14 cellular contexts compared by ENCODE assay signal in the genomic region with DNA sequence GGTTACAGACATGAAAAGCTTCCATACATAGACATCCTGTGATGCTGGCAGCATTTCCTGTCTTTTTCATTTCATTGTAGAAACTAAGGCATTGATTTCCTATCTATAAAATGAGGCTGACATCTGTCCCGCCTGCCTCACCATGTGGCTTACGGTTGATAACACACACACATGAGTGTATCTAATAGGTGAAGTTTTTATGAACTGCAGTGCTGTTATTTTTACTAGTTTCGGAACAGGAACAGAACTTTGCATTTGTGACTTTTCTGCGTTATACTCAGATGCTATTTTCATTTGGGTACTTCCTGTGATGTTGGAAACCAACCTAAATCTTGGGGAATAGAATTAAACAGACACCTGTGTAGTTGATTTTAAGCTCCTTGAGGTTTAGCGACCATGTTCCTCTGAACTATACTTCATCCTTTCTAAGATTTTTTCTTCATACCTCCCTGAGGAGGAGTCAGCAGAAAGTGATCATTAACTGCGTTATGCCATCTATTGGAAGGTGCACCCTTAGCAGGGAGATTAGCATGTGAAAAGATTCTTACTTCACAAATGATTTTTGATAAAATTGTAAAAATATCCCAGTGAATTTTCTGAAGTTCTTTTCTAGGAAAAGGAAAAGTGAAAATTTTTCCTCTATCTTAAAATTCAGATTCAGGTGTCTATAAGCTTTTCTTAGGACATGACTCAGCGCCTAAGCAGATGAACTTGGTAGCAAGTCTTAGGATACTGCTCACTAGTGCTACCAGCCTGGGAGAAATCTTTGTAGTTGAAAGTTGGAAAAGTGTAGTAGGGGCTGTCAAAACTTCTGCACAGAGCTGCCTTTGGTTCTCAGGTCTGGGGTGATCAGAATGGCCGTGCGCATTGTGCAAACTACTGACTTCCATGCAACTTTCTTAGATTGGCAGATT.
A peak's percentile ranks its signal among the peaks of the same experiment; 100 is the strongest.
DNase-seq lines count a peak whose midpoint lies in the region; ATAC-seq, FAIRE-seq and TF ChIP-seq lines count a peak whose summit lies in the region.
"Had no signal": no experiment of that assay in that cellular context is flagged by ENCODE, and none has a peak within 500 bp of the region (broad histone marks: within the 10 kb centered on the region; RNA-seq: fewer than 3 reads in every experiment).

No MANE protein-coding gene starts in this region.

- BruUV-seq in IMR-90 (replicated peaks; lab: Mats Ljungman, UMichigan) = no TSS peak

- no peak overlapping the region; the same call in 2 of the 3 replicates for H2BK15ac ChIP-seq in IMR-90 (ENCODE audit: low read depth, low read length)

- ATAC-seq in GM18505 (IDR thresholded peaks at IDR 0.05; ENCODE audit: unreplicated experiment) = peak; percentile 52
- peak; percentile 44 for ATAC-seq in GM21825 (IDR thresholded peaks at IDR 0.05; ENCODE audit: unreplicated experiment)
- ATAC-seq in IMR-90 (ENCODE audit: low read depth) = no peak
- ATAC-seq in HG03135 (IDR thresholded peaks at IDR 0.05; ENCODE audit: unreplicated experiment) = no peak
- ATAC-seq: gastroesophageal sphincter, left ventricle myocardium superior had no signal

- H3K9ac ChIP-seq in IMR-90 (ENCODE audit: low read depth, low read length) = no peak overlapping the region

- H2BK120ac ChIP-seq in IMR-90 (ENCODE audit: low read depth, low read length) = no peak overlapping the region

- H4K20me1 ChIP-seq in IMR-90 (ENCODE audit: insufficient read depth, low read length) = peaks cover 77% of the 10 kb centered on the region

- H3K4me3 ChIP-seq in IMR-90 (ENCODE audit: insufficient read depth, low read depth, low read length) (no peak overlapping the region), esophagus muscularis mucosa (no peak overlapping the region), coronary artery (no peak overlapping the region)
- H3K4me3 ChIP-seq: gastroesophageal sphincter had no signal

- no peak overlapping the region for H3K56ac ChIP-seq in IMR-90 (ENCODE audit: extremely low read depth, insufficient read depth, low read length)

- H3K4me1 ChIP-seq in IMR-90 (ENCODE audit: control insufficient read depth, insufficient read depth, low read length) (peaks cover 14% of the 10 kb centered on the region), esophagus muscularis mucosa (peaks cover 0 to 31% (median 19%) of the 10 kb centered on the region in 4 donors)

- H2BK5ac ChIP-seq in IMR-90 (ENCODE audit: low read depth, low read length, poor library complexity, severe bottlenecking) = peak overlapping the region; percentile 33

- H2AFZ ChIP-seq in IMR-90 (replicated peaks; ENCODE audit: low read length, poor library complexity) = no peak overlapping the region

- no peak overlapping the region for H4K91ac ChIP-seq in IMR-90 (ENCODE audit: insufficient read depth, low read depth, low read length)

- WGBS in IMR-90 (ENCODE audit: extremely low coverage in 2 of 2, insufficient read length in 1 of 2), 2 experiments = no CpG with 5 or more reads among the region's 9 CpGs
- 96% methylated on average over 9 of the region's 9 CpGs for WGBS in esophagus muscularis mucosa

- POLR2A ChIA-PET in IMR-90 (lab: Charles Lee; ENCODE audit: unreplicated experiment) = interaction anchor here (1.2 kb wide), 1 partner anchor 130 kb away, joined by 3 read pairs; no protein-coding TSS in a partner anchor

- peak overlapping the region; percentile 74; the same call in 1 of the 2 replicates for H3K14ac ChIP-seq in IMR-90 (replicated peaks; ENCODE audit: low read depth, low read length)

- no peak for TF ChIP-seq CTCF in IMR-90 (conservative IDR thresholded peaks at IDR 0.05; ENCODE audit: low read depth, low read length)
- TF ChIP-seq CTCF in D721Med (IDR thresholded peaks at IDR 0.05; ENCODE audit: insufficient read depth, missing control alignments) = no peak
- no peak for TF ChIP-seq CTCF in esophagus muscularis mucosa (IDR thresholded peaks at IDR 0.05)
- TF ChIP-seq CTCF in coronary artery (IDR thresholded peaks at IDR 0.05) = no peak

- no peak overlapping the region for H4K5ac ChIP-seq in IMR-90 (ENCODE audit: low read depth, low read length)

- H3K36me3 ChIP-seq in IMR-90 (ENCODE audit: control insufficient read depth, insufficient read depth, low read length) (peaks cover 38% of the 10 kb centered on the region), esophagus muscularis mucosa (peaks cover 0 to 17% (median 8%) of the 10 kb centered on the region in 4 donors)

- TF ChIP-seq RAD21 in IMR-90 (IDR thresholded peaks at IDR 0.05; ENCODE audit: low read length) = no peak

- H3K27me3 ChIP-seq in IMR-90 (ENCODE audit: control insufficient read depth, insufficient read depth, low read length) = no peaks in the 10 kb centered on the region
- H3K27me3 ChIP-seq in esophagus muscularis mucosa = no peaks in the 10 kb centered on the region
- H3K27me3 ChIP-seq: gastroesophageal sphincter had no signal

- peak overlapping the region; percentile 51; the same call in 1 of the 2 replicates for H3K4ac ChIP-seq in IMR-90 (ENCODE audit: low read depth, low read length)

- CTCF ChIA-PET in IMR-90 (lab: Yijun Ruan, JAX) = no interaction called here

- H2AK9ac ChIP-seq in IMR-90 (replicated peaks; ENCODE audit: low read depth, low read length, poor library complexity) = no peak overlapping the region

- no peaks in the 10 kb centered on the region for H3K9me3 ChIP-seq in IMR-90 (ENCODE audit: control insufficient read depth, insufficient read depth, low read length)
- H3K9me3 ChIP-seq in esophagus muscularis mucosa = no peaks in the 10 kb centered on the region
- H3K9me3 ChIP-seq: gastroesophageal sphincter had no signal

- H3K27ac ChIP-seq in IMR-90 (ENCODE audit: insufficient read depth, low read length) (peak overlapping the region; percentile 13; the same call in 1 of the 2 replicates), esophagus muscularis mucosa (replicated peaks in 1 of 4) (no peak overlapping the region), coronary artery (no peak overlapping the region)
- H3K27ac ChIP-seq: gastroesophageal sphincter had no signal

- no peak overlapping the region for H3K18ac ChIP-seq in IMR-90 (ENCODE audit: low read depth, low read length)

- peaks cover 29% of the 10 kb centered on the region for H3K9me1 ChIP-seq in IMR-90 (ENCODE audit: insufficient read depth, low read length)

- DNase-seq in IMR-90 (no peak), iris pigment epithelial cell (ENCODE audit: low read depth) (peak; percentile 32), D721Med (ENCODE audit: insufficient read length, low spot score) (no peak), esophagus muscularis mucosa (ENCODE audit: extremely low spot score) (no peak), coronary artery (ENCODE audit: low spot score) (no peak)
- DNase-seq: activated CD4-positive, alpha-beta T cell treated with anti-CD3 and anti-CD28 coated beads for 4 hours; left ventricle myocardium superior; NCI-H510A treated with DMSO at 0.1 percent for 48 hours; nucleus accumbens; stimulated activated CD4-positive, alpha-beta T cell treated with anti-CD3 and anti-CD28 coated beads, Interleukin-2, amount 100 ng/mL, for 48 hours had no signal

- intact Hi-C loops in IMR-90 (cut with micrococcal nuclease) = no loop called here
- intact Hi-C loops in esophagus muscularis mucosa (cut with DNase I) = loop anchor here (5.0 kb wide), 1 partner anchor 290 kb away; no protein-coding TSS in a partner anchor

- TF ChIP-seq POLR2A in GM18505 (IDR thresholded peaks at IDR 0.05; ENCODE audit: borderline replicate concordance, extremely low read depth, insufficient read depth, insufficient read length) = no peak
- no peak for TF ChIP-seq POLR2A in IMR-90 (IDR thresholded peaks at IDR 0.05; ENCODE audit: low read depth, low read length)
- TF ChIP-seq POLR2A in esophagus muscularis mucosa (IDR thresholded peaks at IDR 0.05; ENCODE audit: low read depth) = no peak

- peak overlapping the region; percentile 58 for H3K23ac ChIP-seq in IMR-90 (ENCODE audit: low read depth, low read length)

- H3K4me2 ChIP-seq in IMR-90 (ENCODE audit: low read depth, low read length) = no peak overlapping the region

- FAIRE-seq in D721Med (lab: Jason Lieb, UNC) = no peak

- H3K79me1 ChIP-seq in IMR-90 (ENCODE audit: low read depth in 1 of 2, low read length in 2 of 2) = peaks cover 13 to 57% of the 10 kb centered on the region in 2 experiments

- peak overlapping the region in 1 of 2 experiments; percentile 48; a peak in 1 of 4 replicates for H4K8ac ChIP-seq in IMR-90 (ENCODE audit: low read depth in 2 of 2, low read length in 2 of 2)

- in situ Hi-C loops in IMR-90 (cut with MboI; ENCODE audit: low sequenced_read_pairs) = no loop called here

- no peak for TF ChIP-seq EP300 in esophagus muscularis mucosa (IDR thresholded peaks at IDR 0.05)

- dilution Hi-C loops in IMR-90 (cut with HindIII; ENCODE audit: low sequenced_read_pairs, unreplicated experiment) = no loop called here

- H2BK20ac ChIP-seq in IMR-90 (ENCODE audit: low read depth, low read length) = no peak overlapping the region

- H2AK5ac ChIP-seq in IMR-90 (ENCODE audit: low read depth, low read length) = 0 out of 2 replicates have a peak overlapping the region, but pooled peaks have one; percentile 7

TF ChIP-seq in IMR-90, 13 proteins besides CTCF, POLR2A, EP300 and RAD21:
- TF ChIP-seq NFE2L2 (IDR thresholded peaks at IDR 0.05; ENCODE audit: low read depth, low read length) = 0 out of 2 replicates have a peak, but pooled peaks have one; percentile 29
- TF ChIP-seq CEBPB (IDR thresholded peaks at IDR 0.05; ENCODE audit: low read depth, low read length) = no peak

Comparison
In these comparisons a context has a peak if more than half of its experiments do, and no peak if none do; other contexts are left out.
1. ATAC-seq: peak in GM18505 (single experiment) and GM21825 (single experiment); none in IMR-90 (single experiment) and HG03135 (single experiment).